8 cellular contexts compared by ENCODE assay signal in genomic region chr9:122228906-122229837, GRCh38. TPM values are rescaled to one million over a fixed set of nuclear protein-coding genes. Genes with fewer than 3 reads are reported as not detected.
A peak's percentile ranks its signal among the peaks of the same experiment; 100 is the strongest.
DNase-seq lines count a peak whose midpoint lies in the region; ATAC-seq and TF ChIP-seq lines count a peak whose summit lies in the region.

LHX6 (minus strand) TSS chr9:122228957; CDS start chr9:122228740, 217 bp downstream.

- H3K27me3 ChIP-seq in Peyer's patch (peaks cover 0 to 46% of the 10 kb centered on the region in 2 donors), esophagus squamous epithelium (peaks cover 21 to 90% (median 41%) of the 10 kb centered on the region in 4 donors), ovary (no peaks in the 10 kb centered on the region)

- H3K36me3 ChIP-seq in Peyer's patch (no peaks in the 10 kb centered on the region), esophagus squamous epithelium (no peaks in the 10 kb centered on the region), ovary (no peaks in the 10 kb centered on the region)

- no peaks in the 10 kb centered on the region for H3K9me3 ChIP-seq in Peyer's patch
- H3K9me3 ChIP-seq in esophagus squamous epithelium = no peaks in the 10 kb centered on the region
- H3K9me3 ChIP-seq in ovary = no peaks in the 10 kb centered on the region

- TF ChIP-seq POLR2A in Peyer's patch (IDR thresholded peaks at IDR 0.05) (no peak), esophagus squamous epithelium (IDR thresholded peaks at IDR 0.05) (no peak), ovary (IDR thresholded peaks at IDR 0.05) (no peak)

- intact Hi-C loops in esophagus squamous epithelium (cut with DNase I) (no loop called here), ovary (cut with DNase I) (no loop called here)

- TF ChIP-seq CTCF in Peyer's patch (IDR thresholded peaks at IDR 0.05) (no peak), esophagus squamous epithelium (IDR thresholded peaks at IDR 0.05) (no peak), ovary (IDR thresholded peaks at IDR 0.05) (no peak)

- WGBS in esophagus squamous epithelium, 2 donors = 37 to 59% methylated on average over 9 to 12 of the region's 29 CpGs
- WGBS in ovary, 3 donors = 8 to 13% (median 11%) methylated on average over 23 to 29 of the region's 29 CpGs

- DNase-seq in EH (ENCODE audit: low read depth) = peak; percentile 67
- no peak for DNase-seq in Peyer's patch
- no peak for DNase-seq in esophagus squamous epithelium (lab: John Stamatoyannopoulos, UW)
- no peak for DNase-seq in ovary
- no peak for DNase-seq in medulla oblongata (ENCODE audit: extremely low spot score)
- DNase-seq in HuH-7.5 (ENCODE audit: low spot score) = no peak

- no peak for TF ChIP-seq EP300 in ovary (IDR thresholded peaks at IDR 0.05)

- H3K4me1 ChIP-seq in Peyer's patch = peaks cover 0 to 30% (median 5%) of the 10 kb centered on the region in 4 donors
- H3K4me1 ChIP-seq in esophagus squamous epithelium = peaks cover 15 to 39% (median 27%) of the 10 kb centered on the region in 3 donors
- H3K4me1 ChIP-seq in ovary (ENCODE audit: insufficient read depth) = no peaks in the 10 kb centered on the region

- H3K27ac ChIP-seq in Peyer's patch (no peak within 1 kb of the TSS), esophagus squamous epithelium (peak within 1 kb of the TSS in 2 of 4 donors; percentile 52 to 66), ovary (no peak within 1 kb of the TSS)

- H3K4me3 ChIP-seq in Peyer's patch (peak within 1 kb of the TSS in 3 of 4 donors; percentile 39 to 45 (median 39)), esophagus squamous epithelium (peak within 1 kb of the TSS; percentile 17 to 67 (median 44)), ovary (peak within 1 kb of the TSS; percentile 31)

- ATAC-seq in GM18519 (IDR thresholded peaks at IDR 0.05; ENCODE audit: low FRiP score, unreplicated experiment) (no peak), GM21529 (IDR thresholded peaks at IDR 0.05; ENCODE audit: unreplicated experiment) (no peak)

RNA-seq across cellular contexts. Expression of gene LHX6, which starts in this region (rescaled TPM):
- total RNA-seq in Peyer's patch (10 to 100 TPM in 1 of 4 donors, 1 to 10 TPM in 2, under 1 TPM in 1; 0.53 to 12.4 (median 3.1) TPM), esophagus squamous epithelium (1 to 10 TPM in 1 of 4 donors, under 1 TPM in 2, not detected in 1; 0.53 to 4.6 (median 0.95) TPM), ovary (1 to 10 TPM in 6 of 7 donors, under 1 TPM in 1; 0.46 to 8.8 (median 2.1) TPM)
- polyA plus RNA-seq in ovary = 1 to 10 TPM; 5.0 to 6.6 TPM
